Comparison of ENCODE assay signal across 12 cellular contexts in the genomic region with DNA sequence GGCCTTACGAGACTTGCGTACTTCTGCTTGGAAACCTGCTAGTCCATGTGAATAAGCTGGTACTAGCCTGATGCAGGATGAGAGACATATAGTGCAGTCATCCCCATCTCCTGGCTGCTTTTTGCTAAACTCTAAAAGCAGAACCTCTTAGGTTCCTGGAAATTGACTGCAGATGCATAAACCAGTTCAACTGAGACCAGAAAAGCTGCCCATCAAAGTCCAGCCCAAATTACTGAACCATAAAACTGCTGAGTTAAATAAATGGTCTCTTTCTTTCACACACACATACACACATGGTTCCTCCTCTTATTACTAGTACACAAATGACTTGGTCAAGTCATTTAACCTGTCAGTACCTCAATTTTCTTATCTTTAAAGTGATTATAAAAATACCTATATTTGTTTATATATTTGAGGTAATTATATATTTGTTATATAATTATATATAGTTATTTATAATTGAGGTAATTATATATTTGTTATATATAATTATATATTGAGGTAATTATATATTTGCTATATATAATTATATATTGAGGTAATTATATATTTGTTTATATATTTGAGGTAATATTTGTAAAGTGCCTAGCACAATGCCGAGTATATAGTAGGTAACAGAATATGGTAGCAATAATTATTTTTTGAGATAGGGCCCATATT. TPM values are rescaled to one million over a fixed set of nuclear protein-coding genes. Genes with fewer than 3 reads are reported as not detected.
DNase-seq lines count a peak whose midpoint lies in the region; ATAC-seq, FAIRE-seq and TF ChIP-seq lines count a peak whose summit lies in the region.
"Had no signal": no experiment of that assay in that cellular context is flagged by ENCODE, and none has a peak within 500 bp of the region (broad histone marks: within the 10 kb centered on the region; RNA-seq: fewer than 3 reads in every experiment).

No MANE protein-coding gene starts in this region.

- FAIRE-seq in frontal cortex (lab: Jason Lieb, UNC) = peak; percentile 95

- in situ Hi-C loops in GM13976 (cut with MboI; ENCODE audit: low sequenced_read_pairs, unreplicated experiment) = no loop called here

- H3K9me3 ChIP-seq in SJCRH30 (replicated peaks) = peaks cover 4% of the 10 kb centered on the region

- no peaks in the 10 kb centered on the region for H3K27me3 ChIP-seq in SJCRH30
- H3K27me3 ChIP-seq: tibial nerve had no signal

- no peak overlapping the region for H3K27ac ChIP-seq in SJCRH30
- H3K27ac ChIP-seq: tibial nerve had no signal

- no peak for TF ChIP-seq CTCF in GM13976 (IDR thresholded peaks at IDR 0.05; ENCODE audit: borderline replicate concordance, control extremely low read depth, extremely low read depth, insufficient read depth, missing control alignments)

- no peaks in the 10 kb centered on the region for H3K36me3 ChIP-seq in SJCRH30
- H3K36me3 ChIP-seq: tibial nerve had no signal

- no peaks in the 10 kb centered on the region for H3K4me1 ChIP-seq in SJCRH30
- H3K4me1 ChIP-seq: tibial nerve had no signal

- ATAC-seq in GM21390 (IDR thresholded peaks at IDR 0.05; ENCODE audit: unreplicated experiment) (peak; percentile 62), HG03558 (IDR thresholded peaks at IDR 0.05; ENCODE audit: extremely low read depth, unreplicated experiment) (peak; percentile 58), HG03025 (IDR thresholded peaks at IDR 0.05; ENCODE audit: low FRiP score, unreplicated experiment) (no peak)
- ATAC-seq: GM23338 had no signal

- H3K4me3 ChIP-seq in SJCRH30 = no peak overlapping the region
- H3K4me3 ChIP-seq: GM23338, tibial nerve had no signal

- DNase-seq in GM13976 (ENCODE audit: low spot score) = peak; percentile 33
- no peak for DNase-seq in frontal cortex (ENCODE audit: low spot score in 2 of 2)
- no peak for DNase-seq in cerebellum (ENCODE audit: low spot score)
- no peak for DNase-seq in SJCRH30
- DNase-seq in NCI-H1930 (lab: John Stamatoyannopoulos, UW) = no peak
- DNase-seq: activated naive CD4-positive, alpha-beta T cell treated with anti-CD3 and anti-CD28 coated beads for 36 hours; C1 segment of cervical spinal cord had no signal

RNA-seq across cellular contexts. Expression of gene RABGAP1L, which starts 25.2 kb away (rescaled TPM):
- total RNA-seq in frontal cortex (116 TPM), cerebellum (82.9 TPM)
- 17.7 and 22.6 TPM in 2 replicates for total RNA-seq in SJCRH30 (2014; rRNA removed; shearing (Covaris generic))
